ENCODE assay signal across 1 cellular context in genomic region chr7:2541291-2542010, GRCh38.
TF ChIP-seq lines count a peak whose summit lies in the region.

No MANE protein-coding gene starts in this region.

TF ChIP-seq in WTC11, 78 proteins besides CTCF, POLR2A, EP300 and RAD21 (continued from another document):
- no peak for TF ChIP-seq ARID4B (CRISPR knock-in tag; IDR thresholded peaks at IDR 0.05; ENCODE audit: borderline replicate concordance)
- no peak for TF ChIP-seq PREB (CRISPR knock-in tag; IDR thresholded peaks at IDR 0.05; ENCODE audit: borderline replicate concordance)
- TF ChIP-seq SP1 (CRISPR knock-in tag; conservative IDR thresholded peaks at IDR 0.05): no peak
- TF ChIP-seq NFE2L1 (CRISPR knock-in tag; IDR thresholded peaks at IDR 0.05): no peak
- TF ChIP-seq TEAD1 (CRISPR knock-in tag; IDR thresholded peaks at IDR 0.05): no peak
- TF ChIP-seq ESRRA (CRISPR knock-in tag; IDR thresholded peaks at IDR 0.05; ENCODE audit: borderline replicate concordance): no peak
- TF ChIP-seq ZNF281 (CRISPR knock-in tag; IDR thresholded peaks at IDR 0.05): no peak
- no peak for TF ChIP-seq OVOL2 (CRISPR knock-in tag; IDR thresholded peaks at IDR 0.05; ENCODE audit: borderline replicate concordance)
